In the genomic region with DNA sequence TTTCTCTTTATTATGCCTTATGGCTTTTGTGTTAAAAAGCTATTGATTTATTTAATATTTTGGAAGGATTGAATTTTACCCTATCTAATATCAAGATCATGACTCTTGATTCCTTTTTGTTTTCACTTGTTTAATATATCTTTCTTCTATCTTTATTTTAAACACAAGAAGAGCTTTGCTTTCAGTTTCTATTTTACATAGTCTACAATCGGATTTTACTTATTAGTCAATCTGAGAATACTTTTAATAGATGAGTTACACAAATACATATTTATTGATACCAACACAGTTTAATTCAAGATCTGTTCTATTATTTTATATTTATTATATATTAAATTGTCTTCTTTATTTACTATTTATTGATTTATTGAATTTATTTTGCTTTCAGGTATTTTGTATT, we compare ENCODE assay signal across 11 cellular contexts.
A peak's percentile ranks its signal among the peaks of the same experiment; 100 is the strongest.
DNase-seq lines count a peak whose midpoint lies in the region; ATAC-seq and TF ChIP-seq lines count a peak whose summit lies in the region.
"Had no signal": no experiment of that assay in that cellular context is flagged by ENCODE, and none has a peak within 500 bp of the region (broad histone marks: within the 10 kb centered on the region; RNA-seq: fewer than 3 reads in every experiment).

No MANE protein-coding gene starts in this region.

- BruUV-seq in mammary epithelial cell (replicated peaks; lab: Mats Ljungman, UMichigan) = no TSS peak

- H3K36me3 ChIP-seq in mammary epithelial cell (ENCODE audit: insufficient read depth, low read length) (no peaks in the 10 kb centered on the region), psoas muscle (ENCODE audit: insufficient read depth in 1 of 2, low read depth in 1 of 2) (no peaks in the 10 kb centered on the region)
- H3K36me3 ChIP-seq: gastroesophageal sphincter, Peyer's patch had no signal

- H3K27me3 ChIP-seq in mammary epithelial cell (ENCODE audit: insufficient read depth, low read length) (no peaks in the 10 kb centered on the region), psoas muscle (ENCODE audit: insufficient read depth in 3 of 3, low read length in 2 of 3) (no peaks in the 10 kb centered on the region)
- H3K27me3 ChIP-seq: Peyer's patch had no signal

- H3K4me3 ChIP-seq in mammary epithelial cell (replicated peaks in 1 of 3; ENCODE audit: insufficient read depth in 1 of 3, low read depth in 2 of 3, low read length in 3 of 3) (peak overlapping the region in 1 of 3 experiments; percentile 21), psoas muscle (peak overlapping the region; percentile 46)
- H3K4me3 ChIP-seq: gastroesophageal sphincter, Peyer's patch had no signal

- peak overlapping the region; percentile 41 for H3K4me2 ChIP-seq in mammary epithelial cell (ENCODE audit: insufficient read depth, low read depth, low read length)

- dilution Hi-C loops in mammary epithelial cell (cut with HindIII; ENCODE audit: low sequenced_read_pairs) = no loop called here

- no peak for TF ChIP-seq CTCF in GM13977 (IDR thresholded peaks at IDR 0.05; ENCODE audit: extremely low read depth, insufficient read depth, missing control alignments)
- TF ChIP-seq CTCF in mammary epithelial cell (conservative IDR thresholded peaks at IDR 0.05 in 1 of 2, IDR thresholded peaks at IDR 0.05 in 1 of 2; ENCODE audit: extremely low read depth in 1 of 2, insufficient read depth in 1 of 2, low read depth in 1 of 2, low read length in 2 of 2) = no peak
- no peak for TF ChIP-seq CTCF in psoas muscle (IDR thresholded peaks at IDR 0.05)

- H2AFZ ChIP-seq in mammary epithelial cell (ENCODE audit: low read depth, low read length) = no peak overlapping the region

- no peak overlapping the region for H3K9ac ChIP-seq in mammary epithelial cell (ENCODE audit: insufficient read depth, low read length)

- no peaks in the 10 kb centered on the region for H3K4me1 ChIP-seq in mammary epithelial cell (ENCODE audit: insufficient read depth, low read length)
- H3K4me1 ChIP-seq in psoas muscle = no peaks in the 10 kb centered on the region
- H3K4me1 ChIP-seq: gastroesophageal sphincter, Peyer's patch had no signal

- no peaks in the 10 kb centered on the region for H3K79me2 ChIP-seq in mammary epithelial cell (ENCODE audit: insufficient read depth, low read length)

- DNase-seq in GM13977 (ENCODE audit: low spot score) (peak; percentile 19), mammary epithelial cell (no peak), psoas muscle (no peak), DMS 273 treated with DMSO at 0.1 percent for 48 hours (lab: John Stamatoyannopoulos, UW) (no peak), dedifferentiated amniotic fluid mesenchymal stem cell (ENCODE audit: extremely low spot score) (no peak)
- DNase-seq: NCI-H1105 treated with DMSO at 0.1 percent for 48 hours, Peyer's patch had no signal

- H3K27ac ChIP-seq in mammary epithelial cell (ENCODE audit: insufficient read depth, low read depth, low read length) = no peak overlapping the region
- H3K27ac ChIP-seq in psoas muscle = peak overlapping the region; percentile 54
- H3K27ac ChIP-seq: gastroesophageal sphincter, Peyer's patch had no signal

- ATAC-seq in HG03342 (IDR thresholded peaks at IDR 0.05; ENCODE audit: unreplicated experiment) (peak; percentile 74), psoas muscle (no peak), HG03175 (IDR thresholded peaks at IDR 0.05; ENCODE audit: unreplicated experiment) (no peak), GM18498 (IDR thresholded peaks at IDR 0.05; ENCODE audit: unreplicated experiment) (no peak)
- ATAC-seq: gastroesophageal sphincter had no signal

- WGBS in mammary epithelial cell (ENCODE audit: low coverage, missing lambda C conversion rate) = 96% methylated on average over 1 of the region's 1 CpG
- WGBS in psoas muscle, 3 donors = 21 to 50% (median 43%) methylated on average over 1 of the region's 1 CpG

- H3K9me3 ChIP-seq in mammary epithelial cell (replicated peaks; ENCODE audit: insufficient read depth, low read length) (no peaks in the 10 kb centered on the region), psoas muscle (peaks cover 14% of the 10 kb centered on the region)
- H3K9me3 ChIP-seq: Peyer's patch had no signal

- H4K20me1 ChIP-seq in mammary epithelial cell (ENCODE audit: insufficient read depth, low read length) = no peaks in the 10 kb centered on the region

- in situ Hi-C loops in GM13977 (cut with MboI; ENCODE audit: low pct_unique_long_range_greater_than_20kb, low sequenced_read_pairs, unreplicated experiment) (no loop called here), mammary epithelial cell (cut with MboI; ENCODE audit: low sequenced_read_pairs in 2 of 2) (no loop called here)

- intact Hi-C loops in mammary epithelial cell (cut with micrococcal nuclease) (no loop called here), psoas muscle (cut with DNase I) (no loop called here)

- CTCF ChIA-PET in mammary epithelial cell (lab: Charles Lee; ENCODE audit: low non-redundant PET) = no interaction called here
